In genomic region chr10:13296476-13296875, GRCh38 we compare ENCODE assay signal across 17 cellular contexts. TPM values are rescaled to one million over a fixed set of nuclear protein-coding genes. Genes with fewer than 3 reads are reported as not detected.
DNase-seq lines count a peak whose midpoint lies in the region; ATAC-seq, FAIRE-seq and TF ChIP-seq lines count a peak whose summit lies in the region.
"Had no signal": no experiment of that assay in that cellular context is flagged by ENCODE, and none has a peak within 500 bp of the region (broad histone marks: within the 10 kb centered on the region; RNA-seq: fewer than 3 reads in every experiment).

No MANE protein-coding gene starts in this region.

- H3K27me3 Mint-ChIP-seq in chondrocyte (ENCODE audit: low read depth), result no peaks in the 10 kb centered on the region
- H3K27me3 Mint-ChIP-seq: CD4-positive, alpha-beta T cell had no signal

- peak; percentile 89 for FAIRE-seq in RCC 7860 (lab: Jason Lieb, UNC)
- FAIRE-seq: A204.1, H1, HTR-8/SVneo, K562 had no signal

- H3K4me3 Mint-ChIP-seq in chondrocyte (ENCODE audit: unreplicated experiment), result no peak overlapping the region
- H3K4me3 Mint-ChIP-seq: CD4-positive, alpha-beta T cell had no signal

- peak; percentile 74 for DNase-seq in RCC 7860 (ENCODE audit: low spot score)
- DNase-seq in chondrocyte (ENCODE audit: low spot score), result peak; percentile 14
- DNase-seq in kidney tubule cell (ENCODE audit: low spot score), result peak; percentile 46
- DNase-seq: AML-193; Caco-2; CD4-positive, alpha-beta T cell; DMS79 treated with DMSO at 0.1 percent for 48 hours; GF-D8; IMR-90 had no signal

- no peak for ATAC-seq in GM21367 (IDR thresholded peaks at IDR 0.05; ENCODE audit: unreplicated experiment)
- ATAC-seq in HG02610 (IDR thresholded peaks at IDR 0.05; ENCODE audit: unreplicated experiment), result no peak
- ATAC-seq in HG03135 (IDR thresholded peaks at IDR 0.05; ENCODE audit: unreplicated experiment), result no peak
- ATAC-seq in GM19324 (IDR thresholded peaks at IDR 0.05; ENCODE audit: low FRiP score, unreplicated experiment), result no peak
- ATAC-seq: K562 had no signal

- peaks cover 10% of the 10 kb centered on the region for H3K36me3 Mint-ChIP-seq in chondrocyte (ENCODE audit: low read depth)

- H3K27ac Mint-ChIP-seq in chondrocyte (ENCODE audit: unreplicated experiment), result no peak overlapping the region
- H3K27ac Mint-ChIP-seq: CD4-positive, alpha-beta T cell had no signal

- no peak for TF ChIP-seq CTCF in chondrocyte (IDR thresholded peaks at IDR 0.05)

- peaks cover 14% of the 10 kb centered on the region for H3K4me1 Mint-ChIP-seq in chondrocyte (ENCODE audit: low read depth)

- no peaks in the 10 kb centered on the region for H3K9me3 Mint-ChIP-seq in chondrocyte (ENCODE audit: low read depth)
- H3K9me3 Mint-ChIP-seq: CD4-positive, alpha-beta T cell had no signal

RNA-seq across cellular contexts. Expression of gene PHYH, which starts 3.4 kb away (rescaled TPM):
- total RNA-seq in chondrocyte, result 24.9 to 31.5 TPM (median 26.0 TPM) in 3 replicates

RNA-seq across cellular contexts. Expression of gene SEPHS1, which starts 51.6 kb away (rescaled TPM):
- total RNA-seq in chondrocyte, result 48.4 to 52.9 TPM (median 48.7 TPM) in 3 replicates

Comparison
In these comparisons a context has a peak if more than half of its experiments do, and no peak if none do; other contexts are left out.
1. DNase-seq: peak in every context shown above with its lines; median percentile 74 in RCC 7860; 46 in kidney tubule cell; 14 in chondrocyte.